ENCODE assay signal across 2 cellular contexts in genomic region chr4:26964994-26965393, GRCh38.
TF ChIP-seq lines count a peak whose summit lies in the region.

No MANE protein-coding gene starts in this region.

TF ChIP-seq in SK-N-SH, 30 proteins besides CTCF, POLR2A, EP300 and RAD21:
- no peak for TF ChIP-seq USF1 (IDR thresholded peaks at IDR 0.05; ENCODE audit: borderline replicate concordance, low read depth)
- TF ChIP-seq USF2 (IDR thresholded peaks at IDR 0.05; ENCODE audit: borderline replicate concordance, low read depth, low read length): no peak
- no peak for TF ChIP-seq CHD2 (IDR thresholded peaks at IDR 0.05; ENCODE audit: low read length, partially characterized antibody)
- no peak for TF ChIP-seq MEF2A (IDR thresholded peaks at IDR 0.05; ENCODE audit: borderline replicate concordance, low read depth)
- no peak for TF ChIP-seq PBX3 (IDR thresholded peaks at IDR 0.05)
- no peak for TF ChIP-seq SIN3A (IDR thresholded peaks at IDR 0.05; ENCODE audit: borderline replicate concordance, low read depth, low read length)
- TF ChIP-seq REST (IDR thresholded peaks at IDR 0.05; ENCODE audit: low read depth, low read length): no peak
TF ChIP-seq in SK-N-SH: peak in this region for 0.

TF ChIP-seq in SK-N-SH treated with all-trans-retinoic acid at 6 μM for 48 hours, 23 proteins besides CTCF, POLR2A, EP300 and RAD21:
- TF ChIP-seq CREB5 (CRISPR knock-in tag; IDR thresholded peaks at IDR 0.05; ENCODE audit: low read depth) (no peak), TSHZ2 (CRISPR knock-in tag; IDR thresholded peaks at IDR 0.05) (no peak), ZFP30 (CRISPR knock-in tag; IDR thresholded peaks at IDR 0.05) (no peak), BACH2 (CRISPR knock-in tag; IDR thresholded peaks at IDR 0.05; ENCODE audit: borderline replicate concordance) (no peak), RARB (CRISPR knock-in tag; IDR thresholded peaks at IDR 0.05) (no peak), GLIS3 (CRISPR knock-in tag; IDR thresholded peaks at IDR 0.05) (no peak), ZFP3 (CRISPR knock-in tag; IDR thresholded peaks at IDR 0.05) (no peak), ESRRG (CRISPR knock-in tag; IDR thresholded peaks at IDR 0.05) (no peak), ZNF8 (CRISPR knock-in tag; IDR thresholded peaks at IDR 0.05) (no peak), POU6F1 (CRISPR knock-in tag; IDR thresholded peaks at IDR 0.05; ENCODE audit: borderline replicate concordance, low read depth) (no peak), ZNF70 (CRISPR knock-in tag; IDR thresholded peaks at IDR 0.05) (no peak), ZNF565 (CRISPR knock-in tag; conservative IDR thresholded peaks at IDR 0.05; ENCODE audit: low read depth) (no peak), TCF4 (CRISPR knock-in tag; IDR thresholded peaks at IDR 0.05; ENCODE audit: borderline replicate concordance) (no peak), ISL1 (CRISPR knock-in tag; IDR thresholded peaks at IDR 0.05) (no peak), PATZ1 (CRISPR knock-in tag; IDR thresholded peaks at IDR 0.05; ENCODE audit: borderline replicate concordance) (no peak), ZC3H10 (CRISPR knock-in tag; IDR thresholded peaks at IDR 0.05) (no peak)
TF ChIP-seq in SK-N-SH treated with all-trans-retinoic acid at 6 μM for 48 hours: peak in this region for 0.
